ENCODE assay signal across 8 cellular contexts in genomic region chr1:41810446-41810845, GRCh38.
DNase-seq lines count a peak whose midpoint lies in the region; ATAC-seq and TF ChIP-seq lines count a peak whose summit lies in the region.

No MANE protein-coding gene starts in this region.

- no peak for TF ChIP-seq CTCF in NB4 (IDR thresholded peaks at IDR 0.05; ENCODE audit: low read depth, low read length)

- ATAC-seq in HG02870 (IDR thresholded peaks at IDR 0.05; ENCODE audit: unreplicated experiment): no peak

- H3K4me3 ChIP-seq in NB4 (ENCODE audit: low read depth, low read length): no peak overlapping the region

- H3K4me3 Mint-ChIP-seq in activated naive CD8-positive, alpha-beta T cell: no peak overlapping the region

- no peak for TF ChIP-seq POLR2A in NB4 (IDR thresholded peaks at IDR 0.05; ENCODE audit: extremely low read depth, insufficient read length)

- peaks cover 3% of the 10 kb centered on the region for H3K36me3 Mint-ChIP-seq in activated naive CD8-positive, alpha-beta T cell

- no peaks in the 10 kb centered on the region for H3K27me3 Mint-ChIP-seq in activated naive CD8-positive, alpha-beta T cell

- H3K9me3 Mint-ChIP-seq in activated naive CD8-positive, alpha-beta T cell (ENCODE audit: low read depth): no peaks in the 10 kb centered on the region

- peak overlapping the region; percentile 22 for H3K27ac Mint-ChIP-seq in activated naive CD8-positive, alpha-beta T cell

- peaks cover 67% of the 10 kb centered on the region for H3K4me1 Mint-ChIP-seq in activated naive CD8-positive, alpha-beta T cell (ENCODE audit: low read depth)

- DNase-seq in GM03348 (ENCODE audit: low spot score) (peak; percentile 55), NB4 (ENCODE audit: low read depth) (peak; percentile 72), medulla oblongata (ENCODE audit: extremely low spot score) (peak; percentile 43), H4 (ENCODE audit: low spot score) (no peak), NCI-H2196 treated with DMSO at 0.1 percent for 48 hours (lab: John Stamatoyannopoulos, UW; ENCODE audit: unreplicated experiment) (no peak), Ammon's horn (ENCODE audit: low spot score) (no peak)

Comparison
In these comparisons a context has a peak if more than half of its experiments do, and no peak if none do; other contexts are left out.
1. DNase-seq: peak in GM03348 (single experiment), NB4 (single experiment) and medulla oblongata (single experiment); none in H4 (single experiment), NCI-H2196 treated with DMSO at 0.1 percent for 48 hours (single experiment) and Ammon's horn (single experiment).